ENCODE assay signal across 10 cellular contexts in genomic region chr3:69353492-69353891, GRCh38. TPM values are rescaled to one million over a fixed set of nuclear protein-coding genes. Genes with fewer than 3 reads are reported as not detected.
DNase-seq lines count a peak whose midpoint lies in the region; ATAC-seq lines count a peak whose summit lies in the region.
"Had no signal": no experiment of that assay in that cellular context is flagged by ENCODE, and none has a peak within 500 bp of the region (broad histone marks: within the 10 kb centered on the region; RNA-seq: fewer than 3 reads in every experiment).

No MANE protein-coding gene starts in this region.

- H3K27ac Mint-ChIP-seq in activated CD4-positive, alpha-beta memory T cell treated with anti-CD3 and anti-CD28 coated beads for 36 hours: no peak overlapping the region
- peak overlapping the region; percentile 68 for H3K27ac Mint-ChIP-seq in stimulated activated naive CD8-positive, alpha-beta T cell treated with anti-CD3 and anti-CD28 coated beads, Interleukin-15, Interleukin-2, amounts not matched to agents 100 ng/mL and 50 ng/mL, for 24 hours

- peaks cover 10% of the 10 kb centered on the region for H3K27me3 Mint-ChIP-seq in activated CD4-positive, alpha-beta memory T cell treated with anti-CD3 and anti-CD28 coated beads for 36 hours
- peaks cover 38% of the 10 kb centered on the region for H3K27me3 Mint-ChIP-seq in stimulated activated naive CD8-positive, alpha-beta T cell treated with anti-CD3 and anti-CD28 coated beads, Interleukin-15, Interleukin-2, amounts not matched to agents 100 ng/mL and 50 ng/mL, for 24 hours

- ATAC-seq in GM19395 (IDR thresholded peaks at IDR 0.05; ENCODE audit: unreplicated experiment): peak; percentile 65
- peak; percentile 78 for ATAC-seq in left ventricle myocardium superior

- peaks cover 16% of the 10 kb centered on the region for H3K4me1 Mint-ChIP-seq in activated CD4-positive, alpha-beta memory T cell treated with anti-CD3 and anti-CD28 coated beads for 36 hours (ENCODE audit: low read depth)
- peaks cover 21% of the 10 kb centered on the region for H3K4me1 Mint-ChIP-seq in stimulated activated naive CD8-positive, alpha-beta T cell treated with anti-CD3 and anti-CD28 coated beads, Interleukin-15, Interleukin-2, amounts not matched to agents 100 ng/mL and 50 ng/mL, for 24 hours (ENCODE audit: low read depth)

- no peak for DNase-seq in activated CD4-positive, alpha-beta memory T cell treated with anti-CD3 and anti-CD28 coated beads for 36 hours
- DNase-seq in left ventricle myocardium superior (peak; percentile 68), DMS53 treated with DMSO at 0.1 percent for 48 hours (lab: John Stamatoyannopoulos, UW; ENCODE audit: unreplicated experiment) (no peak), GF-D8 (lab: John Stamatoyannopoulos, UW) (no peak), T1000 (lab: John Stamatoyannopoulos, UW) (no peak)
- DNase-seq: mesendoderm, NCI-H146, SJCRH30 had no signal

- H3K36me3 Mint-ChIP-seq in activated CD4-positive, alpha-beta memory T cell treated with anti-CD3 and anti-CD28 coated beads for 36 hours: no peaks in the 10 kb centered on the region
- no peaks in the 10 kb centered on the region for H3K36me3 Mint-ChIP-seq in stimulated activated naive CD8-positive, alpha-beta T cell treated with anti-CD3 and anti-CD28 coated beads, Interleukin-15, Interleukin-2, amounts not matched to agents 100 ng/mL and 50 ng/mL, for 24 hours (ENCODE audit: low read depth)

- H3K9me3 Mint-ChIP-seq in activated CD4-positive, alpha-beta memory T cell treated with anti-CD3 and anti-CD28 coated beads for 36 hours: peaks cover under 1% of the 10 kb centered on the region
- H3K9me3 Mint-ChIP-seq in stimulated activated naive CD8-positive, alpha-beta T cell treated with anti-CD3 and anti-CD28 coated beads, Interleukin-15, Interleukin-2, amounts not matched to agents 100 ng/mL and 50 ng/mL, for 24 hours: no peaks in the 10 kb centered on the region

- peak overlapping the region; percentile 36 for H3K4me3 Mint-ChIP-seq in activated CD4-positive, alpha-beta memory T cell treated with anti-CD3 and anti-CD28 coated beads for 36 hours
- peak overlapping the region; percentile 85 for H3K4me3 Mint-ChIP-seq in stimulated activated naive CD8-positive, alpha-beta T cell treated with anti-CD3 and anti-CD28 coated beads, Interleukin-15, Interleukin-2, amounts not matched to agents 100 ng/mL and 50 ng/mL, for 24 hours

- intact Hi-C loops in activated CD4-positive, alpha-beta memory T cell treated with anti-CD3 and anti-CD28 coated beads for 36 hours (cut with micrococcal nuclease): no loop called here
- intact Hi-C loops in left ventricle myocardium superior (cut with micrococcal nuclease): no loop called here

- CTCF ChIA-PET in activated CD4-positive, alpha-beta memory T cell treated with anti-CD3 and anti-CD28 coated beads for 36 hours (lab: Charles Lee): interaction anchor here (0.7 kb wide), 1 partner anchor 151 kb away, joined by 3 read pairs; no protein-coding TSS in a partner anchor

- POLR2A ChIA-PET in activated CD4-positive, alpha-beta memory T cell treated with anti-CD3 and anti-CD28 coated beads for 36 hours (lab: Charles Lee): no interaction called here

RNA-seq across cellular contexts. Expression of gene FRMD4B, which starts 32.4 kb away (rescaled TPM):
- 10 to 100 TPM; 29.1 to 32.8 TPM for total RNA-seq in activated CD4-positive, alpha-beta memory T cell treated with anti-CD3 and anti-CD28 coated beads for 36 hours
- 14.0 TPM for total RNA-seq in left ventricle myocardium superior
